ENCODE assay signal across 1 cellular context in the genomic region with DNA sequence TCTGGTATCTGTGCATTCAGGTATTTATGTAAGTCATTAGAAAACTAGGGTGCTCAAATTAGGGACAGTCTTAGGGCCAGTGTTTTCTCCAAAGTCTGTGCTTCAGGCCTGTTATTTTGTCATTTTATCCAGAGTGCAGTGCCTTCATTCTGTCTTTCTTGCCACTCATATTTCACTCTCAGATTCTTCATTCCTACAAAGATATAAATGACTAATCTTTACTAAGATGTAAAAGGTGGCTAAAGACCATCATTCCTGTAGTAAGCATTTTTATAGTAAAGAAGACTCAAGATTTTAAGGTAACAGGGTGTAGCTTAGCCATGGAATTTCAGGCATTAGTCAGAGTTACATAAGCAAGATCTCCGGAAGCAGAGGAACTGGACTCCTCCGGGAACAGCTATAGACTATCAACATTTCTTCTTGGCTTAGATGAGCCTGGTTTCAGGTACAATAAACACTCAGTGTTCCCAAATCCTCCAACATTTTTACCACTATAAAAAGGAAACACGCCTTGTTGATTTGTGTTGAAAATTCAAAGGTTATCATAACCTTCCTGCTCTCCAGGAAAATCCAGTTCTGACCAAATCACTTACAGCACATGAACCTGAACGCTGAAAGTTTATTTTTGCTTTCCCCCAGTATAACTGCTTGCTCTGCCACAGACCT.
TF ChIP-seq lines count a peak whose summit lies in the region.

No MANE protein-coding gene starts in this region.

TF ChIP-seq in SK-N-SH treated with all-trans-retinoic acid at 6 μM for 48 hours, 23 proteins besides CTCF, POLR2A, EP300 and RAD21 (continued from another document):
- TF ChIP-seq, protein P1, sequence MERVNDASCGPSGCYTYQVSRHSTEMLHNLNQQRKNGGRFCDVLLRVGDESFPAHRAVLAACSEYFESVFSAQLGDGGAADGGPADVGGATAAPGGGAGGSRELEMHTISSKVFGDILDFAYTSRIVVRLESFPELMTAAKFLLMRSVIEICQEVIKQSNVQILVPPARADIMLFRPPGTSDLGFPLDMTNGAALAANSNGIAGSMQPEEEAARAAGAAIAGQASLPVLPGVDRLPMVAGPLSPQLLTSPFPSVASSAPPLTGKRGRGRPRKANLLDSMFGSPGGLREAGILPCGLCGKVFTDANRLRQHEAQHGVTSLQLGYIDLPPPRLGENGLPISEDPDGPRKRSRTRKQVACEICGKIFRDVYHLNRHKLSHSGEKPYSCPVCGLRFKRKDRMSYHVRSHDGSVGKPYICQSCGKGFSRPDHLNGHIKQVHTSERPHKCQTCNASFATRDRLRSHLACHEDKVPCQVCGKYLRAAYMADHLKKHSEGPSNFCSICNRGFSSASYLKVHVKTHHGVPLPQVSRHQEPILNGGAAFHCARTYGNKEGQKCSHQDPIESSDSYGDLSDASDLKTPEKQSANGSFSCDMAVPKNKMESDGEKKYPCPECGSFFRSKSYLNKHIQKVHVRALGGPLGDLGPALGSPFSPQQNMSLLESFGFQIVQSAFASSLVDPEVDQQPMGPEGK (CRISPR knock-in tag; IDR thresholded peaks at IDR 0.05; ENCODE audit: borderline replicate concordance): no peak
- TF ChIP-seq ESRRG (CRISPR knock-in tag; IDR thresholded peaks at IDR 0.05) (no peak), ZNF70 (CRISPR knock-in tag; IDR thresholded peaks at IDR 0.05) (no peak), TOX (CRISPR knock-in tag; IDR thresholded peaks at IDR 0.05; ENCODE audit: borderline replicate concordance) (no peak), ZNF8 (CRISPR knock-in tag; IDR thresholded peaks at IDR 0.05) (no peak), ZFP3 (CRISPR knock-in tag; IDR thresholded peaks at IDR 0.05) (no peak)
